Comparison of ENCODE assay signal across 8 cellular contexts in genomic region chr10:87092861-87093460, GRCh38. TPM values are rescaled to one million over a fixed set of nuclear protein-coding genes. Genes with fewer than 3 reads are reported as not detected.
DNase-seq lines count a peak whose midpoint lies in the region; ATAC-seq and TF ChIP-seq lines count a peak whose summit lies in the region.

No MANE protein-coding gene starts in this region.

- peak overlapping the region; percentile 85 for H3K27ac Mint-ChIP-seq in memory B cell

- peak overlapping the region; percentile 91 for H3K4me3 Mint-ChIP-seq in memory B cell

- TF ChIP-seq CTCF in colonic mucosa (IDR thresholded peaks at IDR 0.05) (no peak), tibial artery (IDR thresholded peaks at IDR 0.05) (no peak)

- ATAC-seq in GM18907 (IDR thresholded peaks at IDR 0.05; ENCODE audit: unreplicated experiment) (peak; percentile 17), memory B cell (ENCODE audit: low read depth) (no peak)

- DNase-seq in AG08395 (ENCODE audit: low spot score) (peak; percentile 6), RKO (ENCODE audit: low spot score) (peak; percentile 77), colonic mucosa (peak; percentile 77), memory B cell (ENCODE audit: low spot score in 2 of 2) (no peak), tibial artery (no peak), SKM-1 (lab: John Stamatoyannopoulos, UW; ENCODE audit: unreplicated experiment) (no peak), cerebellum (ENCODE audit: low spot score) (no peak)

- peaks cover 34% of the 10 kb centered on the region for H3K4me1 Mint-ChIP-seq in memory B cell

- no peaks in the 10 kb centered on the region for H3K9me3 Mint-ChIP-seq in memory B cell

- H3K9me3 ChIP-seq in colonic mucosa (no peaks in the 10 kb centered on the region), tibial artery (no peaks in the 10 kb centered on the region)

- peaks cover 3% of the 10 kb centered on the region for H3K36me3 Mint-ChIP-seq in memory B cell

- intact Hi-C loops in colonic mucosa (cut with DNase I) (loop anchor here (10.0 kb wide), 1 partner anchor 118 kb away; no protein-coding TSS in a partner anchor), tibial artery (cut with DNase I; ENCODE audit: low total_unique reads) (loop anchor here (10.0 kb wide), 2 partner anchors 128 to 398 kb away; partner anchors contain the start of gene ADIRF)

- no peaks in the 10 kb centered on the region for H3K36me3 ChIP-seq in colonic mucosa
- H3K36me3 ChIP-seq in tibial artery: no peaks in the 10 kb centered on the region

- H3K9ac ChIP-seq in colonic mucosa (ENCODE audit: low read depth in 2 of 2, low read length in 2 of 2): peak overlapping the region; percentile 44 to 80

- no peaks in the 10 kb centered on the region for H3K27me3 ChIP-seq in colonic mucosa
- no peaks in the 10 kb centered on the region for H3K27me3 ChIP-seq in tibial artery

- H3K27me3 Mint-ChIP-seq in memory B cell: no peaks in the 10 kb centered on the region

- peak overlapping the region; percentile 84 for H3K27ac ChIP-seq in colonic mucosa
- H3K27ac ChIP-seq in tibial artery: peak overlapping the region; percentile 96 to 99

- no peaks in the 10 kb centered on the region for H3K4me1 ChIP-seq in colonic mucosa
- peaks cover 0 to 54% (median 14%) of the 10 kb centered on the region in 4 donors for H3K4me1 ChIP-seq in tibial artery

- peak overlapping the region; percentile 55 for H3K4me3 ChIP-seq in colonic mucosa
- peak overlapping the region; percentile 85 to 94 for H3K4me3 ChIP-seq in tibial artery

RNA-seq across cellular contexts. Expression of gene GLUD1, which starts 1.7 kb away (rescaled TPM):
- 100 to 1,000 TPM in 1 of 2 donors, 10 to 100 TPM in 1; 94.1 to 207 TPM for total RNA-seq in colonic mucosa
- 189 TPM for total RNA-seq in cerebellum

RNA-seq across cellular contexts. Expression of gene SHLD2, which starts 2.0 kb away (rescaled TPM):
- total RNA-seq in colonic mucosa: 10 to 100 TPM; 27.8 to 28.3 TPM
- total RNA-seq in cerebellum: 28.7 TPM

Comparison
In these comparisons a context has a peak if more than half of its experiments do, and no peak if none do; other contexts are left out.
1. DNase-seq: peak in AG08395 (single experiment), RKO (single experiment) and colonic mucosa (single experiment); none in memory B cell (0 of 2), tibial artery (0 of 2), SKM-1 (single experiment) and cerebellum (single experiment).